ENCODE assay signal across 20 cellular contexts in genomic region chr11:102118937-102119336, GRCh38. TPM values are rescaled to one million over a fixed set of nuclear protein-coding genes. Genes with fewer than 3 reads are reported as not detected.
DNase-seq lines count a peak whose midpoint lies in the region; ATAC-seq, FAIRE-seq and TF ChIP-seq lines count a peak whose summit lies in the region.
"Had no signal": no experiment of that assay in that cellular context is flagged by ENCODE, and none has a peak within 500 bp of the region (broad histone marks: within the 10 kb centered on the region; RNA-seq: fewer than 3 reads in every experiment).

No MANE protein-coding gene starts in this region.

- H3K4me1 ChIP-seq in cardiac muscle cell (ENCODE audit: low read depth), result peaks cover 66% of the 10 kb centered on the region
- H3K4me1 ChIP-seq in right cardiac atrium (ENCODE audit: control insufficient read depth, insufficient read depth, low read length), result peaks cover 1% of the 10 kb centered on the region
- peaks cover 5% of the 10 kb centered on the region for H3K4me1 ChIP-seq in mesendoderm (ENCODE audit: control insufficient read depth, low read depth, low read length)
- peaks cover 6 to 23% of the 10 kb centered on the region in 2 donors for H3K4me1 ChIP-seq in kidney (ENCODE audit: control insufficient read depth in 1 of 2, insufficient read depth in 1 of 2, low read depth in 1 of 2, low read length in 2 of 2)

- H3K79me1 ChIP-seq in mesendoderm (ENCODE audit: low read length), result no peaks in the 10 kb centered on the region

- no peak overlapping the region for H3K56ac ChIP-seq in mesendoderm (ENCODE audit: low read length)

- no peak overlapping the region for H4K8ac ChIP-seq in mesendoderm (ENCODE audit: low read depth, low read length)

- H3K4me3 ChIP-seq in cardiac muscle cell (no peak overlapping the region), right cardiac atrium (ENCODE audit: low read length) (no peak overlapping the region), coronary artery (peak overlapping the region; percentile 32), mesendoderm (ENCODE audit: low read length) (no peak overlapping the region), kidney (ENCODE audit: low read length in 2 of 2) (no peak overlapping the region)

- no peak overlapping the region for H3K4me2 ChIP-seq in mesendoderm (ENCODE audit: low read length)
- H3K4me2 ChIP-seq: KMS-11 had no signal

- intact Hi-C loops in right cardiac atrium (cut with DNase I) (loop anchor here in 2 of 4 donors (10.0 kb wide), 4 partner anchors 46 to 146 kb away; no protein-coding TSS in a partner anchor), kidney (cut with DNase I) (no loop called here)

- H3K9me3 ChIP-seq in cardiac muscle cell (ENCODE audit: low read depth) (no peaks in the 10 kb centered on the region), right cardiac atrium (ENCODE audit: control insufficient read depth, low read length) (no peaks in the 10 kb centered on the region), kidney (ENCODE audit: control insufficient read depth in 1 of 2, low read length in 2 of 2) (no peaks in the 10 kb centered on the region)

- peaks cover 3% of the 10 kb centered on the region for H3K36me3 ChIP-seq in cardiac muscle cell
- no peaks in the 10 kb centered on the region for H3K36me3 ChIP-seq in mesendoderm (ENCODE audit: control insufficient read depth, insufficient read depth, low read length)
- H3K36me3 ChIP-seq in kidney (ENCODE audit: control insufficient read depth in 1 of 2, insufficient read depth in 2 of 2, low read length in 2 of 2), result no peaks in the 10 kb centered on the region
- H3K36me3 ChIP-seq: WERI-Rb-1 had no signal

- H2BK5ac ChIP-seq in mesendoderm (ENCODE audit: low read length), result no peak overlapping the region

- H3K9ac ChIP-seq in mesendoderm (ENCODE audit: low read length) (no peak overlapping the region), kidney (ENCODE audit: low read length in 2 of 2) (no peak overlapping the region)
- H3K9ac ChIP-seq: KMS-11 had no signal

- H2BK120ac ChIP-seq in mesendoderm (ENCODE audit: low read depth, low read length), result no peak overlapping the region

- H3K27ac Mint-ChIP-seq in T-helper 2 cell treated with Interferon-gamma antibody and Interleukin-4, amounts not matched to agents 5 μg/mL and 100 μg/mL, for 36 hours, result no peak overlapping the region
- H3K27ac Mint-ChIP-seq: CD8-positive, alpha-beta T cell; immature natural killer cell had no signal

- no peak overlapping the region for H2AK5ac ChIP-seq in mesendoderm (ENCODE audit: low read length)

- no peak for ATAC-seq in right cardiac atrium
- ATAC-seq: CD8-positive, alpha-beta T cell had no signal

- H3K36me3 Mint-ChIP-seq in T-helper 2 cell treated with Interferon-gamma antibody and Interleukin-4, amounts not matched to agents 5 μg/mL and 100 μg/mL, for 36 hours (ENCODE audit: low read depth), result no peaks in the 10 kb centered on the region
- H3K36me3 Mint-ChIP-seq: CD8-positive, alpha-beta T cell; immature natural killer cell had no signal

- H3K79me2 ChIP-seq in mesendoderm (ENCODE audit: control insufficient read depth, insufficient read depth, low read length), result peaks cover 52% of the 10 kb centered on the region

- H3K27me3 Mint-ChIP-seq in T-helper 2 cell treated with Interferon-gamma antibody and Interleukin-4, amounts not matched to agents 5 μg/mL and 100 μg/mL, for 36 hours (ENCODE audit: low read depth), result peaks cover 36% of the 10 kb centered on the region

- 51% methylated on average over 3 of the region's 3 CpGs for WGBS in right cardiac atrium
- no CpG with 5 or more reads among the region's 3 CpGs for WGBS in mesendoderm (ENCODE audit: extremely low coverage, insufficient coverage, low lambda C conversion rate)

- no peak for DNase-seq in cardiac muscle cell (ENCODE audit: low read depth in 1 of 2, low spot score in 1 of 2)
- DNase-seq in right cardiac atrium, result no peak
- DNase-seq in coronary artery (ENCODE audit: low spot score), result no peak
- DNase-seq in mesendoderm, result peak; percentile 54
- no peak for DNase-seq in kidney
- DNase-seq in T-helper 2 cell treated with Interferon-gamma antibody and Interleukin-4, amounts not matched to agents 5 μg/mL and 100 μg/mL, for 36 hours (ENCODE audit: low spot score), result no peak
- DNase-seq in stimulated activated CD4-positive, alpha-beta T cell treated with anti-CD3 and anti-CD28 coated beads, Interleukin-15, amount 100 ng/mL, for 24 hours, result no peak
- no peak for DNase-seq in effector CD8-positive, alpha-beta T cell (lab: John Stamatoyannopoulos, UW)
- DNase-seq: activated gamma-delta T cell treated with Interleukin-2 at 50 U/mL for 16 hours; CD8-positive, alpha-beta T cell; foreskin fibroblast; immature natural killer cell; NCI-H1436; stimulated activated CD4-positive, alpha-beta T cell treated with anti-CD3 and anti-CD28 coated beads, Interleukin-1b, Interleukin-23, amount 100 ng/mL, for 48 hours; WERI-Rb-1 had no signal

- TF ChIP-seq CTCF in cardiac muscle cell (IDR thresholded peaks at IDR 0.05; ENCODE audit: low read depth, low read length), result no peak
- no peak for TF ChIP-seq CTCF in coronary artery (IDR thresholded peaks at IDR 0.05)
- no peak for TF ChIP-seq CTCF in kidney (IDR thresholded peaks at IDR 0.05; ENCODE audit: borderline replicate concordance, extremely low read depth, insufficient read depth)

- no peaks in the 10 kb centered on the region for H3K9me3 Mint-ChIP-seq in T-helper 2 cell treated with Interferon-gamma antibody and Interleukin-4, amounts not matched to agents 5 μg/mL and 100 μg/mL, for 36 hours
- H3K9me3 Mint-ChIP-seq: CD8-positive, alpha-beta T cell had no signal

- no peak overlapping the region for H3K18ac ChIP-seq in mesendoderm (ENCODE audit: low read length)

- no peak overlapping the region for H2BK15ac ChIP-seq in mesendoderm (replicated peaks; ENCODE audit: low read depth)

- peaks cover 2% of the 10 kb centered on the region for H3K4me1 Mint-ChIP-seq in T-helper 2 cell treated with Interferon-gamma antibody and Interleukin-4, amounts not matched to agents 5 μg/mL and 100 μg/mL, for 36 hours (ENCODE audit: low read depth)
- H3K4me1 Mint-ChIP-seq: immature natural killer cell had no signal

- no peaks in the 10 kb centered on the region for H3K27me3 ChIP-seq in cardiac muscle cell
- H3K27me3 ChIP-seq in right cardiac atrium (ENCODE audit: control insufficient read depth, insufficient read depth), result no peaks in the 10 kb centered on the region
- H3K27me3 ChIP-seq in mesendoderm (ENCODE audit: insufficient read depth, low read length, poor library complexity), result no peaks in the 10 kb centered on the region
- H3K27me3 ChIP-seq: ascending aorta had no signal

- no peak for FAIRE-seq in kidney (lab: Jason Lieb, UNC)
- FAIRE-seq: GM19239, urothelium cell line had no signal

- H3K4me3 Mint-ChIP-seq in T-helper 2 cell treated with Interferon-gamma antibody and Interleukin-4, amounts not matched to agents 5 μg/mL and 100 μg/mL, for 36 hours, result no peak overlapping the region
- H3K4me3 Mint-ChIP-seq: CD8-positive, alpha-beta T cell; immature natural killer cell had no signal

- H3K4ac ChIP-seq in mesendoderm (ENCODE audit: low read depth, low read length), result no peak overlapping the region

- no peak overlapping the region for H3K23ac ChIP-seq in mesendoderm (ENCODE audit: low read length)

- peak overlapping the region; percentile 0 for H3K27ac ChIP-seq in cardiac muscle cell
- no peak overlapping the region for H3K27ac ChIP-seq in right cardiac atrium (ENCODE audit: low read length)
- no peak overlapping the region for H3K27ac ChIP-seq in coronary artery
- H3K27ac ChIP-seq in mesendoderm (ENCODE audit: low read depth, low read length), result no peak overlapping the region
- no peak overlapping the region for H3K27ac ChIP-seq in kidney (ENCODE audit: low read depth in 2 of 2, low read length in 2 of 2)
- H3K27ac ChIP-seq: KMS-11, WERI-Rb-1 had no signal

- no peak overlapping the region for H4K5ac ChIP-seq in mesendoderm (ENCODE audit: low read length)

RNA-seq across cellular contexts. Expression of gene YAP1, which starts 8.7 kb away (rescaled TPM):
- total RNA-seq in cardiac muscle cell (264 and 277 TPM in 2 replicates), right cardiac atrium (100 to 1,000 TPM in 3 of 4 donors, 10 to 100 TPM in 1; 97.4 to 112 (median 106) TPM), kidney (106 TPM)
- polyA plus RNA-seq in cardiac muscle cell (40.8 and 48.4 TPM in 2 replicates), right cardiac atrium (32.0 TPM), kidney (ENCODE audit: insufficient read depth, low read depth, low replicate concordance) (21.5 TPM)
- polyA plus RNA-seq in mesendoderm (2013, experiment 1 of 2), result 87.6 TPM
- polyA plus RNA-seq in mesendoderm (2013, experiment 2 of 2), result 85.5 TPM
- total RNA-seq: CD8-positive, alpha-beta T cell; OCI-LY7 had no signal
- polyA plus RNA-seq: immature natural killer cell had no signal
